Comparison of ENCODE assay signal across 1 cellular context in the genomic region with DNA sequence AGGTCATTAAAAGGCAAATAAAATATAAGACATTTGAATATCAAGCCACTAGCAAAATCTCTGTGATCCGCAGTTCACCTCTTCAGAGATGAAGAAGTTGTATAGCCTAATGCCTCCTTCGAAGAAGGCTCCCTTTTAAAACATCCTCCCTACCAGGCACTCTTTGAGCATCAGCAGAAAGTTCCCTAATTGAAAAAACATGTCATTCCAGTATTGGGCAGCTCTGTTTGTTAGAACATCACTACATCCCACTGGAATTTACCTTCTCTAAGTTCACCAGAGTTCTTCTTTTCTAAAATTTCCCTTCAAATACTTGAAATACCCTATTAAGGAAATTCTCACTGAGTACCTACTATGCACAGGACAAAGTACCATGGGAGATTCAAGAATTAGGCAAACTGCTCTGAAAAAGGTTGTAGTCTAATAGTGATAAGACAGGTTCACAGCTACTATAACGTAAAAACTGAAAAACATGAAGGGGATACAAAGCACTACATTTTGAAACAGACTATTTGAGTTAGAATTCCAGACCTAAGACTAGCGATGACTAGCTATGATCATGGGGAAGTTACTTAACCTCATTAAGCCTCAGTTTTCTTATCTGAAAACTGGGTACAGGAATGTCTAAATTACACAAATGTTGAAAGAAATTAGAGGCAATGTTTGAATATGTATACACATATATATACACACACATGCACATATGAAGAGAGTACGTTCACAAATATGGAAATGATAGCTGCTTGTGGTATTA.
TF ChIP-seq lines count a peak whose summit lies in the region.

No MANE protein-coding gene starts in this region.

TF ChIP-seq in GM23338, 12 proteins besides CTCF, POLR2A, EP300 and RAD21 (continued from another document):
- TF ChIP-seq, protein P1, sequence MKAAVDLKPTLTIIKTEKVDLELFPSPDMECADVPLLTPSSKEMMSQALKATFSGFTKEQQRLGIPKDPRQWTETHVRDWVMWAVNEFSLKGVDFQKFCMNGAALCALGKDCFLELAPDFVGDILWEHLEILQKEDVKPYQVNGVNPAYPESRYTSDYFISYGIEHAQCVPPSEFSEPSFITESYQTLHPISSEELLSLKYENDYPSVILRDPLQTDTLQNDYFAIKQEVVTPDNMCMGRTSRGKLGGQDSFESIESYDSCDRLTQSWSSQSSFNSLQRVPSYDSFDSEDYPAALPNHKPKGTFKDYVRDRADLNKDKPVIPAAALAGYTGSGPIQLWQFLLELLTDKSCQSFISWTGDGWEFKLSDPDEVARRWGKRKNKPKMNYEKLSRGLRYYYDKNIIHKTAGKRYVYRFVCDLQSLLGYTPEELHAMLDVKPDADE (IDR thresholded peaks at IDR 0.05) = no peak
- TF ChIP-seq ZNF114 (CRISPR knock-in tag; IDR thresholded peaks at IDR 0.05) (no peak), JUNB (IDR thresholded peaks at IDR 0.05; ENCODE audit: unreplicated experiment) (no peak), POLR2AphosphoS5 (IDR thresholded peaks at IDR 0.05; ENCODE audit: low read depth) (no peak), EZH2phosphoT487 (IDR thresholded peaks at IDR 0.05; ENCODE audit: unreplicated experiment) (no peak), EZH2 (IDR thresholded peaks at IDR 0.05; ENCODE audit: low read depth, unreplicated experiment) (no peak), CREB1 (CRISPR knock-in tag; IDR thresholded peaks at IDR 0.05; ENCODE audit: low read depth) (no peak)
- TF ChIP-seq, protein P2, sequence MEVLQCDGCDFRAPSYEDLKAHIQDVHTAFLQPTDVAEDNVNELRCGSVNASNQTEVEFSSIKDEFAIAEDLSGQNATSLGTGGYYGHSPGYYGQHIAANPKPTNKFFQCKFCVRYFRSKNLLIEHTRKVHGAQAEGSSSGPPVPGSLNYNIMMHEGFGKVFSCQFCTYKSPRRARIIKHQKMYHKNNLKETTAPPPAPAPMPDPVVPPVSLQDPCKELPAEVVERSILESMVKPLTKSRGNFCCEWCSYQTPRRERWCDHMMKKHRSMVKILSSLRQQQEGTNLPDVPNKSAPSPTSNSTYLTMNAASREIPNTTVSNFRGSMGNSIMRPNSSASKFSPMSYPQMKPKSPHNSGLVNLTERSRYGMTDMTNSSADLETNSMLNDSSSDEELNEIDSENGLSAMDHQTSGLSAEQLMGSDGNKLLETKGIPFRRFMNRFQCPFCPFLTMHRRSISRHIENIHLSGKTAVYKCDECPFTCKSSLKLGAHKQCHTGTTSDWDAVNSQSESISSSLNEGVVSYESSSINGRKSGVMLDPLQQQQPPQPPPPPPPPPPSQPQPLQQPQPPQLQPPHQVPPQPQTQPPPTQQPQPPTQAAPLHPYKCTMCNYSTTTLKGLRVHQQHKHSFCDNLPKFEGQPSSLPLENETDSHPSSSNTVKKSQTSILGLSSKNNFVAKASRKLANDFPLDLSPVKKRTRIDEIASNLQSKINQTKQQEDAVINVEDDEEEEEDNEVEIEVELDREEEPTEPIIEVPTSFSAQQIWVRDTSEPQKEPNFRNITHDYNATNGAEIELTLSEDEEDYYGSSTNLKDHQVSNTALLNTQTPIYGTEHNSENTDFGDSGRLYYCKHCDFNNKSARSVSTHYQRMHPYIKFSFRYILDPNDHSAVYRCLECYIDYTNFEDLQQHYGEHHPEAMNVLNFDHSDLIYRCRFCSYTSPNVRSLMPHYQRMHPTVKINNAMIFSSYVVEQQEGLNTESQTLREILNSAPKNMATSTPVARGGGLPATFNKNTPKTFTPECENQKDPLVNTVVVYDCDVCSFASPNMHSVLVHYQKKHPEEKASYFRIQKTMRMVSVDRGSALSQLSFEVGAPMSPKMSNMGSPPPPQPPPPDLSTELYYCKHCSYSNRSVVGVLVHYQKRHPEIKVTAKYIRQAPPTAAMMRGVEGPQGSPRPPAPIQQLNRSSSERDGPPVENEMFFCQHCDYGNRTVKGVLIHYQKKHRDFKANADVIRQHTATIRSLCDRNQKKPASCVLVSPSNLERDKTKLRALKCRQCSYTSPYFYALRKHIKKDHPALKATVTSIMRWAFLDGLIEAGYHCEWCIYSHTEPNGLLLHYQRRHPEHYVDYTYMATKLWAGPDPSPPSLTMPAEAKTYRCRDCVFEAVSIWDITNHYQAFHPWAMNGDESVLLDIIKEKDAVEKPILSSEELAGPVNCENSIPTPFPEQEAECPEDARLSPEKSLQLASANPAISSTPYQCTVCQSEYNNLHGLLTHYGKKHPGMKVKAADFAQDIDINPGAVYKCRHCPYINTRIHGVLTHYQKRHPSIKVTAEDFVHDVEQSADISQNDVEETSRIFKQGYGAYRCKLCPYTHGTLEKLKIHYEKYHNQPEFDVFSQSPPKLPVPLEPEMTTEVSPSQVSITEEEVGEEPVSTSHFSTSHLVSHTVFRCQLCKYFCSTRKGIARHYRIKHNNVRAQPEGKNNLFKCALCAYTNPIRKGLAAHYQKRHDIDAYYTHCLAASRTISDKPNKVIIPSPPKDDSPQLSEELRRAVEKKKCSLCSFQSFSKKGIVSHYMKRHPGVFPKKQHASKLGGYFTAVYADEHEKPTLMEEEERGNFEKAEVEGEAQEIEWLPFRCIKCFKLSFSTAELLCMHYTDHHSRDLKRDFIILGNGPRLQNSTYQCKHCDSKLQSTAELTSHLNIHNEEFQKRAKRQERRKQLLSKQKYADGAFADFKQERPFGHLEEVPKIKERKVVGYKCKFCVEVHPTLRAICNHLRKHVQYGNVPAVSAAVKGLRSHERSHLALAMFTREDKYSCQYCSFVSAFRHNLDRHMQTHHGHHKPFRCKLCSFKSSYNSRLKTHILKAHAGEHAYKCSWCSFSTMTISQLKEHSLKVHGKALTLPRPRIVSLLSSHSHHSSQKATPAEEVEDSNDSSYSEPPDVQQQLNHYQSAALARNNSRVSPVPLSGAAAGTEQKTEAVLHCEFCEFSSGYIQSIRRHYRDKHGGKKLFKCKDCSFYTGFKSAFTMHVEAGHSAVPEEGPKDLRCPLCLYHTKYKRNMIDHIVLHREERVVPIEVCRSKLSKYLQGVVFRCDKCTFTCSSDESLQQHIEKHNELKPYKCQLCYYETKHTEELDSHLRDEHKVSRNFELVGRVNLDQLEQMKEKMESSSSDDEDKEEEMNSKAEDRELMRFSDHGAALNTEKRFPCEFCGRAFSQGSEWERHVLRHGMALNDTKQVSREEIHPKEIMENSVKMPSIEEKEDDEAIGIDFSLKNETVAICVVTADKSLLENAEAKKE (CRISPR knock-in tag; IDR thresholded peaks at IDR 0.05) = no peak
- TF ChIP-seq, protein P3, sequence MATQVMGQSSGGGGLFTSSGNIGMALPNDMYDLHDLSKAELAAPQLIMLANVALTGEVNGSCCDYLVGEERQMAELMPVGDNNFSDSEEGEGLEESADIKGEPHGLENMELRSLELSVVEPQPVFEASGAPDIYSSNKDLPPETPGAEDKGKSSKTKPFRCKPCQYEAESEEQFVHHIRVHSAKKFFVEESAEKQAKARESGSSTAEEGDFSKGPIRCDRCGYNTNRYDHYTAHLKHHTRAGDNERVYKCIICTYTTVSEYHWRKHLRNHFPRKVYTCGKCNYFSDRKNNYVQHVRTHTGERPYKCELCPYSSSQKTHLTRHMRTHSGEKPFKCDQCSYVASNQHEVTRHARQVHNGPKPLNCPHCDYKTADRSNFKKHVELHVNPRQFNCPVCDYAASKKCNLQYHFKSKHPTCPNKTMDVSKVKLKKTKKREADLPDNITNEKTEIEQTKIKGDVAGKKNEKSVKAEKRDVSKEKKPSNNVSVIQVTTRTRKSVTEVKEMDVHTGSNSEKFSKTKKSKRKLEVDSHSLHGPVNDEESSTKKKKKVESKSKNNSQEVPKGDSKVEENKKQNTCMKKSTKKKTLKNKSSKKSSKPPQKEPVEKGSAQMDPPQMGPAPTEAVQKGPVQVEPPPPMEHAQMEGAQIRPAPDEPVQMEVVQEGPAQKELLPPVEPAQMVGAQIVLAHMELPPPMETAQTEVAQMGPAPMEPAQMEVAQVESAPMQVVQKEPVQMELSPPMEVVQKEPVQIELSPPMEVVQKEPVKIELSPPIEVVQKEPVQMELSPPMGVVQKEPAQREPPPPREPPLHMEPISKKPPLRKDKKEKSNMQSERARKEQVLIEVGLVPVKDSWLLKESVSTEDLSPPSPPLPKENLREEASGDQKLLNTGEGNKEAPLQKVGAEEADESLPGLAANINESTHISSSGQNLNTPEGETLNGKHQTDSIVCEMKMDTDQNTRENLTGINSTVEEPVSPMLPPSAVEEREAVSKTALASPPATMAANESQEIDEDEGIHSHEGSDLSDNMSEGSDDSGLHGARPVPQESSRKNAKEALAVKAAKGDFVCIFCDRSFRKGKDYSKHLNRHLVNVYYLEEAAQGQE (IDR thresholded peaks at IDR 0.05; ENCODE audit: unreplicated experiment) = no peak
TF ChIP-seq in GM23338: peak in this region for 0.
